1 cellular context compared by ENCODE assay signal in genomic region chr22:41968601-41969000, GRCh38.
TF ChIP-seq lines count a peak whose summit lies in the region.

No MANE protein-coding gene starts in this region.

TF ChIP-seq in K562, 482 proteins besides CTCF, POLR2A, EP300 and RAD21:
- peak; percentile 46 for TF ChIP-seq NFIC (IDR thresholded peaks at IDR 0.05)
- TF ChIP-seq THRA (IDR thresholded peaks at IDR 0.05), result no peak
